Comparison of ENCODE assay signal across 23 cellular contexts in genomic region chr15:101232677-101233076, GRCh38. TPM values are rescaled to one million over a fixed set of nuclear protein-coding genes. Genes with fewer than 3 reads are reported as not detected.
DNase-seq lines count a peak whose midpoint lies in the region; ATAC-seq and TF ChIP-seq lines count a peak whose summit lies in the region.
"Had no signal": no experiment of that assay in that cellular context is flagged by ENCODE, and none has a peak within 500 bp of the region (broad histone marks: within the 10 kb centered on the region; RNA-seq: fewer than 3 reads in every experiment).

No MANE protein-coding gene starts in this region.

- ATAC-seq in thoracic aorta (ENCODE audit: insufficient number of reproducible peaks, low FRiP score, low read depth) = no peak
- no peak for ATAC-seq in activated T-helper 17 cell treated with anti-CD3 and anti-CD28 coated beads, Interleukin-2, amount 50 U/mL, for 72 hours (replicated peaks)
- ATAC-seq: activated T-cell treated with anti-CD3 and anti-CD28 coated beads, Interleukin-2, amount 50 U/mL, for 4 hours; gastroesophageal sphincter; left lobe of liver had no signal

- H3K4me1 Mint-ChIP-seq in activated naive CD8-positive, alpha-beta T cell (ENCODE audit: low read depth) = peaks cover 60% of the 10 kb centered on the region
- peaks cover 43% of the 10 kb centered on the region for H3K4me1 Mint-ChIP-seq in activated naive CD8-positive, alpha-beta T cell treated with anti-CD3 and anti-CD28 coated beads for 36 hours
- H3K4me1 Mint-ChIP-seq in mesothelial cell of epicardium = peaks cover 27% of the 10 kb centered on the region
- H3K4me1 Mint-ChIP-seq in activated T-helper 17 cell treated with anti-CD3 and anti-CD28 coated beads, Interleukin-2, amount 50 U/mL, for 72 hours = peaks cover 27% of the 10 kb centered on the region

- H3K27ac Mint-ChIP-seq in activated naive CD8-positive, alpha-beta T cell = no peak overlapping the region
- no peak overlapping the region for H3K27ac Mint-ChIP-seq in activated naive CD8-positive, alpha-beta T cell treated with anti-CD3 and anti-CD28 coated beads for 36 hours
- H3K27ac Mint-ChIP-seq in mesothelial cell of epicardium = peak overlapping the region; percentile 2
- H3K27ac Mint-ChIP-seq in activated T-helper 17 cell treated with anti-CD3 and anti-CD28 coated beads, Interleukin-2, amount 50 U/mL, for 72 hours = no peak overlapping the region
- H3K27ac Mint-ChIP-seq: activated CD4-positive, alpha-beta memory T cell treated with anti-CD3 and anti-CD28 coated beads, Interleukin-2, amount 10 ng/mL, durations not matched to agents 7 days and 5 days; activated naive CD8-positive, alpha-beta T cell treated with anti-CD3 and anti-CD28 coated beads, Interleukin-2, amount 10 ng/mL, durations not matched to agents 7 days and 5 days had no signal

- H3K4me1 ChIP-seq in mammary epithelial cell (ENCODE audit: insufficient read depth, low read length) = peaks cover 24% of the 10 kb centered on the region
- peaks cover 15 to 42% of the 10 kb centered on the region in 2 donors for H3K4me1 ChIP-seq in thoracic aorta (ENCODE audit: control insufficient read depth in 1 of 2, low read depth in 2 of 2)
- H3K4me1 ChIP-seq: A549 had no signal

- no peak for DNase-seq in activated naive CD8-positive, alpha-beta T cell treated with anti-CD3 and anti-CD28 coated beads for 36 hours
- DNase-seq in mammary epithelial cell = no peak
- no peak for DNase-seq in mesothelial cell of epicardium (ENCODE audit: low spot score in 2 of 2, unreplicated experiment in 2 of 2)
- no peak for DNase-seq in thoracic aorta (ENCODE audit: low spot score)
- DNase-seq in NCI-H510A treated with DMSO at 0.1 percent for 48 hours (lab: John Stamatoyannopoulos, UW) = no peak
- no peak for DNase-seq in DMS 273 treated with DMSO at 0.1 percent for 48 hours (lab: John Stamatoyannopoulos, UW)
- DNase-seq: activated CD4-positive, alpha-beta memory T cell treated with anti-CD3 and anti-CD28 coated beads, Interleukin-2, amount 10 ng/mL, durations not matched to agents 7 days and 5 days; activated naive CD8-positive, alpha-beta T cell treated with anti-CD3 and anti-CD28 coated beads, Interleukin-2, amount 10 ng/mL, durations not matched to agents 7 days and 5 days; activated T-cell treated with anti-CD3 and anti-CD28 coated beads, Interleukin-2, amount 50 U/mL, for 4 hours; brain microvascular endothelial cell; NCI-H446; SHP77; stimulated activated CD4-positive, alpha-beta T cell treated with anti-CD3 and anti-CD28 coated beads, Interleukin-4, amount 100 ng/mL, for 1 hour; T-helper 1 cell; WERI-Rb-1 had no signal

- peaks cover 48% of the 10 kb centered on the region for H3K36me3 Mint-ChIP-seq in activated naive CD8-positive, alpha-beta T cell
- H3K36me3 Mint-ChIP-seq in activated naive CD8-positive, alpha-beta T cell treated with anti-CD3 and anti-CD28 coated beads for 36 hours = peaks cover 77% of the 10 kb centered on the region
- peaks cover 55% of the 10 kb centered on the region for H3K36me3 Mint-ChIP-seq in mesothelial cell of epicardium
- peaks cover 100% of the 10 kb centered on the region for H3K36me3 Mint-ChIP-seq in activated T-helper 17 cell treated with anti-CD3 and anti-CD28 coated beads, Interleukin-2, amount 50 U/mL, for 72 hours (ENCODE audit: low read depth)

- intact Hi-C loops in mammary epithelial cell (cut with micrococcal nuclease) = no loop called here

- H3K4me3 ChIP-seq in mammary epithelial cell (replicated peaks in 1 of 3; ENCODE audit: insufficient read depth in 1 of 3, low read depth in 2 of 3, low read length in 3 of 3) = no peak overlapping the region
- peak overlapping the region; percentile 7 for H3K4me3 ChIP-seq in thoracic aorta
- H3K4me3 ChIP-seq: A549, gastroesophageal sphincter, skin epidermis had no signal

- no peaks in the 10 kb centered on the region for H3K9me3 ChIP-seq in mammary epithelial cell (replicated peaks; ENCODE audit: insufficient read depth, low read length)
- peaks cover 6% of the 10 kb centered on the region for H3K9me3 ChIP-seq in thoracic aorta

- H3K27ac ChIP-seq in mammary epithelial cell (ENCODE audit: insufficient read depth, low read depth, low read length) = no peak overlapping the region
- H3K27ac ChIP-seq in thoracic aorta = peak overlapping the region in 1 of 2 donors; percentile 17
- H3K27ac ChIP-seq: A549, brain microvascular endothelial cell, WERI-Rb-1 had no signal

- H3K36me3 ChIP-seq in mammary epithelial cell (ENCODE audit: insufficient read depth, low read length) (peaks cover 7% of the 10 kb centered on the region), thoracic aorta (peaks cover 14% of the 10 kb centered on the region)

- no peaks in the 10 kb centered on the region for H3K27me3 Mint-ChIP-seq in activated naive CD8-positive, alpha-beta T cell
- no peaks in the 10 kb centered on the region for H3K27me3 Mint-ChIP-seq in activated naive CD8-positive, alpha-beta T cell treated with anti-CD3 and anti-CD28 coated beads for 36 hours
- H3K27me3 Mint-ChIP-seq in mesothelial cell of epicardium (ENCODE audit: low read depth) = no peaks in the 10 kb centered on the region
- no peaks in the 10 kb centered on the region for H3K27me3 Mint-ChIP-seq in activated T-helper 17 cell treated with anti-CD3 and anti-CD28 coated beads, Interleukin-2, amount 50 U/mL, for 72 hours
- H3K27me3 Mint-ChIP-seq: activated CD4-positive, alpha-beta memory T cell treated with anti-CD3 and anti-CD28 coated beads, Interleukin-2, amount 10 ng/mL, durations not matched to agents 7 days and 5 days; activated naive CD8-positive, alpha-beta T cell treated with anti-CD3 and anti-CD28 coated beads, Interleukin-2, amount 10 ng/mL, durations not matched to agents 7 days and 5 days had no signal

- peaks cover 8% of the 10 kb centered on the region for H3K9me3 Mint-ChIP-seq in activated naive CD8-positive, alpha-beta T cell (ENCODE audit: low read depth)
- H3K9me3 Mint-ChIP-seq in activated naive CD8-positive, alpha-beta T cell treated with anti-CD3 and anti-CD28 coated beads for 36 hours = peaks cover 13% of the 10 kb centered on the region
- peaks cover 18% of the 10 kb centered on the region for H3K9me3 Mint-ChIP-seq in mesothelial cell of epicardium
- H3K9me3 Mint-ChIP-seq in activated T-helper 17 cell treated with anti-CD3 and anti-CD28 coated beads, Interleukin-2, amount 50 U/mL, for 72 hours = peaks cover 4% of the 10 kb centered on the region

- H3K79me2 ChIP-seq in mammary epithelial cell (ENCODE audit: insufficient read depth, low read length) = peaks cover 95% of the 10 kb centered on the region

- CTCF ChIA-PET in mammary epithelial cell (lab: Charles Lee; ENCODE audit: low non-redundant PET) = no interaction called here

- dilution Hi-C loops in mammary epithelial cell (cut with HindIII; ENCODE audit: low sequenced_read_pairs) = no loop called here

- peak overlapping the region; percentile 22 for H3K4me3 Mint-ChIP-seq in activated naive CD8-positive, alpha-beta T cell
- H3K4me3 Mint-ChIP-seq in activated naive CD8-positive, alpha-beta T cell treated with anti-CD3 and anti-CD28 coated beads for 36 hours = no peak overlapping the region
- H3K4me3 Mint-ChIP-seq in mesothelial cell of epicardium = no peak overlapping the region
- H3K4me3 Mint-ChIP-seq in activated T-helper 17 cell treated with anti-CD3 and anti-CD28 coated beads, Interleukin-2, amount 50 U/mL, for 72 hours = no peak overlapping the region
- H3K4me3 Mint-ChIP-seq: activated CD4-positive, alpha-beta memory T cell treated with anti-CD3 and anti-CD28 coated beads, Interleukin-2, amount 10 ng/mL, durations not matched to agents 7 days and 5 days; activated naive CD8-positive, alpha-beta T cell treated with anti-CD3 and anti-CD28 coated beads, Interleukin-2, amount 10 ng/mL, durations not matched to agents 7 days and 5 days; activated T-cell treated with anti-CD3 and anti-CD28 coated beads, Interleukin-2, amount 50 U/mL, for 4 hours; CD14-positive monocyte had no signal

- H2AFZ ChIP-seq in mammary epithelial cell (ENCODE audit: low read depth, low read length) = no peak overlapping the region

- no peaks in the 10 kb centered on the region for H3K27me3 ChIP-seq in mammary epithelial cell (ENCODE audit: insufficient read depth, low read length)
- no peaks in the 10 kb centered on the region for H3K27me3 ChIP-seq in thoracic aorta (replicated peaks; ENCODE audit: insufficient read depth)
- H3K27me3 ChIP-seq: brain microvascular endothelial cell, dorsolateral prefrontal cortex, gastroesophageal sphincter had no signal

- H3K4me2 ChIP-seq in mammary epithelial cell (ENCODE audit: insufficient read depth, low read depth, low read length) = peak overlapping the region; percentile 32
- H3K4me2 ChIP-seq: A549 had no signal

- in situ Hi-C loops in mammary epithelial cell (cut with MboI; ENCODE audit: low sequenced_read_pairs in 2 of 2) = no loop called here

- WGBS in mammary epithelial cell (ENCODE audit: low coverage, missing lambda C conversion rate) = 73% methylated on average over 3 of the region's 5 CpGs

- H4K20me1 ChIP-seq in mammary epithelial cell (ENCODE audit: insufficient read depth, low read length) = no peaks in the 10 kb centered on the region

- no peak for TF ChIP-seq CTCF in mammary epithelial cell (conservative IDR thresholded peaks at IDR 0.05 in 1 of 2, IDR thresholded peaks at IDR 0.05 in 1 of 2; ENCODE audit: extremely low read depth in 1 of 2, insufficient read depth in 1 of 2, low read depth in 1 of 2, low read length in 2 of 2)
- TF ChIP-seq CTCF in mesothelial cell of epicardium (IDR thresholded peaks at IDR 0.05; ENCODE audit: unreplicated experiment) = no peak
- TF ChIP-seq CTCF in thoracic aorta (IDR thresholded peaks at IDR 0.05) = no peak

- no peak overlapping the region for H3K9ac ChIP-seq in mammary epithelial cell (ENCODE audit: insufficient read depth, low read length)

- BruUV-seq in mammary epithelial cell (replicated peaks; lab: Mats Ljungman, UMichigan) = no TSS peak

RNA-seq across cellular contexts. Expression of gene CHSY1, which starts 19.2 kb away (rescaled TPM):
- 10 to 100 TPM; 35.5 to 37.0 TPM for total RNA-seq in activated naive CD8-positive, alpha-beta T cell treated with anti-CD3 and anti-CD28 coated beads for 36 hours
- total RNA-seq in mammary epithelial cell (10 to 100 TPM; 37.9 to 40.2 TPM), mesothelial cell of epicardium (65.1 to 71.6 TPM (median 69.3 TPM) in 3 replicates), thoracic aorta (100 to 1,000 TPM in 1 of 2 donors, 10 to 100 TPM in 1; 35.7 to 153 TPM)
- 30.2 TPM for polyA plus RNA-seq in mammary epithelial cell
- polyA minus RNA-seq in mammary epithelial cell = 83.7 TPM
- total RNA-seq in activated T-helper 17 cell treated with anti-CD3 and anti-CD28 coated beads, Interleukin-2, amount 50 U/mL, for 72 hours = 100 to 1,000 TPM in 1 of 2 donors, 10 to 100 TPM in 1; 47.4 to 114 TPM

RNA-seq across cellular contexts. Expression of gene SELENOS, which starts 44.6 kb away (rescaled TPM):
- 10 to 100 TPM; 27.3 to 29.4 TPM for total RNA-seq in activated naive CD8-positive, alpha-beta T cell treated with anti-CD3 and anti-CD28 coated beads for 36 hours
- total RNA-seq in mammary epithelial cell (10 to 100 TPM; 51.7 to 81.2 TPM), mesothelial cell of epicardium (38.1 to 45.2 TPM (median 44.7 TPM) in 3 replicates), thoracic aorta (10 to 100 TPM; 84.6 to 92.6 TPM)
- polyA plus RNA-seq in mammary epithelial cell = 68.4 TPM
- 23.9 TPM for polyA minus RNA-seq in mammary epithelial cell
- 10 to 100 TPM; 22.6 to 32.2 TPM for total RNA-seq in activated T-helper 17 cell treated with anti-CD3 and anti-CD28 coated beads, Interleukin-2, amount 50 U/mL, for 72 hours
